In the genomic region with DNA sequence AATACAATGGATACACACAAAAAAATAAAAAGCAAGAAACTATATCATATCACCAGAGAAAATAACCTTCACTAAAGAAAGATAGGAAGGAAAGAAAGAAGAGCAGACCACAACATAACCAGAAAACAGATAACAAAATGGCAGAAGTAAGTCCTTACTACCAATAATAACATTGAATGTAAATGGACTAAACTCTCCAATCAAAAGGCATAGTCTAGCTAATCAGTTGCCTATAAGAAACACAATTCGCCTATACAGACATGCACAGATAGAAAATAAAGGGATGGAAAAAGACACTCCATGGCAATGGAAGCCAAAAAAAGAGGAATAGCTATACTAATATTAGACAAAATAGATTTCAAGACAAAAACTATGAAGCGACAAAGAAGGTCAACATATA, we compare ENCODE assay signal across 9 cellular contexts. TPM values are rescaled to one million over a fixed set of nuclear protein-coding genes. Genes with fewer than 3 reads are reported as not detected.
"Had no signal": no experiment of that assay in that cellular context is flagged by ENCODE, and none has a peak within 500 bp of the region (broad histone marks: within the 10 kb centered on the region; RNA-seq: fewer than 3 reads in every experiment).

No MANE protein-coding gene starts in this region.

- DNase-seq: H7, HFFc6, KG1 had no signal

- H3K9me3 Mint-ChIP-seq: HFFc6 had no signal

- H3K27ac Mint-ChIP-seq: GM23338, HFFc6, IgD-negative memory B cell had no signal

- H3K4me1 Mint-ChIP-seq: GM23338 had no signal

- FAIRE-seq: H1, HepG2 had no signal

- H3K4me3 Mint-ChIP-seq: GM23338, HFFc6 had no signal

- H3K27me3 Mint-ChIP-seq: IgD-negative memory B cell had no signal

- ATAC-seq: GM23338, HCT116, HepG2 had no signal

RNA-seq across cellular contexts. Expression of gene TAS2R42, which starts 43.4 kb away (rescaled TPM):
- total RNA-seq: H1, H7, HepG2, HFFc6, HT1080 had no signal

RNA-seq across cellular contexts. Expression of gene TAS2R43, which starts 51.2 kb away (rescaled TPM):
- total RNA-seq: H1, H7, HFFc6, HT1080 had no signal
